Comparison of ENCODE assay signal across 8 cellular contexts in the genomic region with DNA sequence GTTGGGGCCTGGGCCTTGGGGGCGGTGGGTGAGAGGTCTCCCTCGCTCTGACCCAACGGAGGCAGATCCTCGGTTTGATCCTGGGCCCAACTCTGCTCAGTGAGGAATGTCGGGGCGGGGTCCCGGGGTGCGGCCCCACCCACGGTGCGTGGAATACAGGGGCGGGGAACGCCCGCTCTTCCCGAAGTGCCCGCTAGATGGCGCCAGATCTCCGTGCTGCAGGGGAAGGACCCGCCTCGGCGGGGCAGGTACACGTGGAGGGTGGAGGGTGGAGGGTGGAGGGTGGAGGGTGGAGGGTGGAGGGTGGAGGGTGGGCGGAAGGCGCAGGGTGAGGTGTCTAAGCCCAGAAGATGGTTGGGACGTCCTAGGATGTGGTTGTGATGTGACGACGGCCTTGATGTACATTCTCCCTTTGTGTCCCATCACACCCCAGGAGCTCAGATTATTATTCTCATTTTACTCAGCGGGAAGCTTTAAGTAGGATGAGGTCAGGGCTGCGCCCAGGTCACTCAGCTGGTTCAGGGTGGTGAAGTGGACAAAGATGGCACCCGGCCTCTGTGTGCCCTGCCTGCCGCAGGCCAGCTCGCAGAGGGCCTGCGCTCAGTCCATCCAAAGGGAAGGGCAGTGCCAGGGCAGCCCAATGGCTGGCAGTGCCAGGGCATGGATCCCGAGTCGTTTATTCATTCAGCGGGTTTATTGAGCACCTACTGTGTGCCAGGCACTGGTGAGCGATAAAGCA. TPM values are rescaled to one million over a fixed set of nuclear protein-coding genes. Genes with fewer than 3 reads are reported as not detected.
DNase-seq lines count a peak whose midpoint lies in the region; ATAC-seq and TF ChIP-seq lines count a peak whose summit lies in the region.

No MANE protein-coding gene starts in this region.

- H2AFZ ChIP-seq in PC-3 (ENCODE audit: low read length) (peak overlapping the region; percentile 90), fibroblast of lung (ENCODE audit: low read length) (no peak overlapping the region)

- CTCF ChIA-PET in CD4-positive, alpha-beta memory T cell (lab: Charles Lee; ENCODE audit: partially characterized antibody): interaction anchor here (0.6 to 4.6 kb wide), 21 partner anchors 8 to 769 kb away, joined by 3 to 36 read pairs (median 5); a partner anchor contains a TSS
- CTCF ChIA-PET in PC-3 (lab: Charles Lee): interaction anchor here (0.6 to 1.6 kb wide), 6 partner anchors 38 to 212 kb away, joined by 3 to 7 read pairs (median 5); no protein-coding TSS in a partner anchor

- intact Hi-C loops in CD4-positive, alpha-beta memory T cell (cut with micrococcal nuclease): loop anchor here (1.0 to 10.0 kb wide), 8 partner anchors 10 to 696 kb away; a partner anchor contains a TSS
- intact Hi-C loops in PC-3 (cut with micrococcal nuclease): loop anchor here (1.0 to 2.0 kb wide), 3 partner anchors 64 to 198 kb away; no protein-coding TSS in a partner anchor

- peak; percentile 82 to 86 (median 82) for DNase-seq in CD4-positive, alpha-beta memory T cell
- DNase-seq in PC-3 (peak; percentile 90), fibroblast of lung (ENCODE audit: low read depth in 2 of 2) (peak; percentile 36 to 48), nucleus accumbens (lab: John Stamatoyannopoulos, UW) (peak in 50 of 56 donors; percentile 13 to 87 (median 60)), suprapubic skin (ENCODE audit: low spot score in 2 of 2) (peak; percentile 89 to 91)
- DNase-seq in activated T-cell treated with anti-CD3 and anti-CD28 coated beads, Interleukin-2, amount 50 U/mL, for 72 hours: peak; percentile 85 to 93

- H3K9me2 ChIP-seq in PC-3 (replicated peaks; ENCODE audit: low read length): no peaks in the 10 kb centered on the region

- peak; percentile 60 for TF ChIP-seq CTCF in PC-3 (conservative IDR thresholded peaks at IDR 0.05; ENCODE audit: low read depth, low read length)
- TF ChIP-seq CTCF in fibroblast of lung (conservative IDR thresholded peaks at IDR 0.05 in 1 of 2, IDR thresholded peaks at IDR 0.05 in 1 of 2; ENCODE audit: low read depth in 1 of 2, low read length in 2 of 2): peak; percentile 59 to 63
- peak; percentile 62 to 92 for TF ChIP-seq CTCF in suprapubic skin (IDR thresholded peaks at IDR 0.05)

- H4K20me1 ChIP-seq in PC-3 (ENCODE audit: low read length): no peaks in the 10 kb centered on the region
- H4K20me1 ChIP-seq in fibroblast of lung (ENCODE audit: control insufficient read depth, extremely low read depth, insufficient read depth, low read length): no peaks in the 10 kb centered on the region

- peak overlapping the region in 5 of 8 donors; percentile 29 to 72 (median 49) for H3K4me3 Mint-ChIP-seq in CD4-positive, alpha-beta memory T cell
- peak overlapping the region; percentile 21 to 64 for H3K4me3 Mint-ChIP-seq in activated T-cell treated with anti-CD3 and anti-CD28 coated beads, Interleukin-2, amount 50 U/mL, for 72 hours

- peaks cover 19% of the 10 kb centered on the region for H3K4me1 ChIP-seq in CD4-positive, alpha-beta memory T cell (ENCODE audit: insufficient read depth, low read length)
- no peaks in the 10 kb centered on the region; the same call in 1 of the 2 replicates for H3K4me1 ChIP-seq in PC-3 (ENCODE audit: insufficient read depth, low read length)
- H3K4me1 ChIP-seq in fibroblast of lung (ENCODE audit: control insufficient read depth, extremely low read depth, insufficient read depth, low read length): peaks cover 7% of the 10 kb centered on the region
- H3K4me1 ChIP-seq in suprapubic skin: peaks cover 14% of the 10 kb centered on the region

- ATAC-seq in GM19395 (IDR thresholded peaks at IDR 0.05; ENCODE audit: unreplicated experiment) (peak; percentile 64), HG03565 (IDR thresholded peaks at IDR 0.05; ENCODE audit: unreplicated experiment) (peak; percentile 53), PC-3 (peak; percentile 95)
- ATAC-seq in activated T-cell treated with anti-CD3 and anti-CD28 coated beads, Interleukin-2, amount 50 U/mL, for 72 hours (replicated peaks in 1 of 2): peak; percentile 90 to 95

- peaks cover 12 to 29% (median 21%) of the 10 kb centered on the region in 4 donors for H3K4me1 Mint-ChIP-seq in CD4-positive, alpha-beta memory T cell
- H3K4me1 Mint-ChIP-seq in activated T-cell treated with anti-CD3 and anti-CD28 coated beads, Interleukin-2, amount 50 U/mL, for 72 hours (ENCODE audit: low read depth): peaks cover 32% of the 10 kb centered on the region

- no peaks in the 10 kb centered on the region for H3K27me3 Mint-ChIP-seq in CD4-positive, alpha-beta memory T cell
- H3K27me3 Mint-ChIP-seq in activated T-cell treated with anti-CD3 and anti-CD28 coated beads, Interleukin-2, amount 50 U/mL, for 72 hours (ENCODE audit: low read depth): no peaks in the 10 kb centered on the region

- no peaks in the 10 kb centered on the region for H3K27me3 ChIP-seq in CD4-positive, alpha-beta memory T cell (ENCODE audit: insufficient read depth, low read length)
- H3K27me3 ChIP-seq in PC-3 (ENCODE audit: low read length) (no peaks in the 10 kb centered on the region), fibroblast of lung (ENCODE audit: control insufficient read depth, insufficient read depth, low read length) (no peaks in the 10 kb centered on the region), suprapubic skin (no peaks in the 10 kb centered on the region)

- BruUV-seq in PC-3 (replicated peaks; lab: Mats Ljungman, UMichigan): no TSS peak

- H3K4me2 ChIP-seq in PC-3 (ENCODE audit: low read length): peak overlapping the region; percentile 70
- peak overlapping the region; percentile 59 for H3K4me2 ChIP-seq in fibroblast of lung (ENCODE audit: extremely low read depth, insufficient read depth, low read length)

- no peaks in the 10 kb centered on the region for H3K36me3 Mint-ChIP-seq in CD4-positive, alpha-beta memory T cell
- no peaks in the 10 kb centered on the region for H3K36me3 Mint-ChIP-seq in activated T-cell treated with anti-CD3 and anti-CD28 coated beads, Interleukin-2, amount 50 U/mL, for 72 hours (ENCODE audit: insufficient read depth in 2 of 2)

- no peak overlapping the region for H3K27ac ChIP-seq in CD4-positive, alpha-beta memory T cell (ENCODE audit: low read depth, low read length)
- H3K27ac ChIP-seq in PC-3 (ENCODE audit: low read length) (no peak overlapping the region), fibroblast of lung (ENCODE audit: insufficient read depth, low read length) (no peak overlapping the region), suprapubic skin (no peak overlapping the region)

- H3K9ac ChIP-seq in PC-3 (ENCODE audit: low read length): peak overlapping the region; percentile 20; the same call in 1 of the 2 replicates
- H3K9ac ChIP-seq in fibroblast of lung (ENCODE audit: insufficient read depth, low read length): no peak overlapping the region

- peak overlapping the region; percentile 52 to 88 (median 70) for H3K27ac Mint-ChIP-seq in CD4-positive, alpha-beta memory T cell
- no peak overlapping the region for H3K27ac Mint-ChIP-seq in activated T-cell treated with anti-CD3 and anti-CD28 coated beads, Interleukin-2, amount 50 U/mL, for 72 hours

- no peaks in the 10 kb centered on the region for H3K9me3 Mint-ChIP-seq in CD4-positive, alpha-beta memory T cell
- no peaks in the 10 kb centered on the region for H3K9me3 Mint-ChIP-seq in activated T-cell treated with anti-CD3 and anti-CD28 coated beads, Interleukin-2, amount 50 U/mL, for 72 hours

- no peaks in the 10 kb centered on the region for H3K9me3 ChIP-seq in CD4-positive, alpha-beta memory T cell (ENCODE audit: control insufficient read depth in 1 of 2, low read length in 2 of 2)
- H3K9me3 ChIP-seq in PC-3 (ENCODE audit: low read length): no peaks in the 10 kb centered on the region
- H3K9me3 ChIP-seq in fibroblast of lung (ENCODE audit: control insufficient read depth, insufficient read depth, low read depth, low read length): no peaks in the 10 kb centered on the region
- no peaks in the 10 kb centered on the region for H3K9me3 ChIP-seq in suprapubic skin

- POLR2A ChIA-PET in CD4-positive, alpha-beta memory T cell (lab: Charles Lee; ENCODE audit: partially characterized antibody): interaction anchor here (1.8 kb wide), 1 partner anchor 10 kb away, joined by 8 read pairs; a partner anchor contains a TSS
- POLR2A ChIA-PET in PC-3 (lab: Charles Lee; ENCODE audit: unreplicated experiment): no interaction called here

- H3K36me3 ChIP-seq in CD4-positive, alpha-beta memory T cell (ENCODE audit: insufficient read depth, low read length): no peaks in the 10 kb centered on the region
- H3K36me3 ChIP-seq in PC-3 (ENCODE audit: low read depth, low read length) (no peaks in the 10 kb centered on the region), fibroblast of lung (ENCODE audit: control insufficient read depth, insufficient read depth, low read length) (no peaks in the 10 kb centered on the region), suprapubic skin (no peaks in the 10 kb centered on the region)

- no peak for TF ChIP-seq EP300 in suprapubic skin (IDR thresholded peaks at IDR 0.05)

- H3K79me2 ChIP-seq in PC-3 (ENCODE audit: low read length): no peaks in the 10 kb centered on the region
- no peaks in the 10 kb centered on the region for H3K79me2 ChIP-seq in fibroblast of lung (ENCODE audit: control insufficient read depth, insufficient read depth, low read length)

- no peak for TF ChIP-seq POLR2A in suprapubic skin (IDR thresholded peaks at IDR 0.05)

- H3F3A ChIP-seq in PC-3 (ENCODE audit: low read length, unreplicated experiment): no peaks in the 10 kb centered on the region

- no peak overlapping the region for H3K4me3 ChIP-seq in CD4-positive, alpha-beta memory T cell (ENCODE audit: low read length in 2 of 2)
- H3K4me3 ChIP-seq in PC-3 (ENCODE audit: low read length): no peak overlapping the region
- peak overlapping the region in 1 of 4 experiments; percentile 33 for H3K4me3 ChIP-seq in fibroblast of lung (replicated peaks in 1 of 4; ENCODE audit: control extremely low read depth in 1 of 4, insufficient read depth in 1 of 4, low read depth in 3 of 4, low read length in 4 of 4)
- H3K4me3 ChIP-seq in suprapubic skin: no peak overlapping the region

- WGBS in suprapubic skin: 16% methylated on average over 35 of the region's 36 CpGs

RNA-seq across cellular contexts. Expression of a gene that starts 9.4 kb away (rescaled TPM):
- 1,000 to 10,000 TPM; 5,260 to 5,575 TPM for total RNA-seq in CD4-positive, alpha-beta memory T cell
- 1,000 to 10,000 TPM; 7,865 to 9,996 TPM for polyA plus RNA-seq in CD4-positive, alpha-beta memory T cell
- 2,005 and 2,031 TPM in 2 replicates for total RNA-seq in PC-3 (2014; rRNA removed)
- total RNA-seq in activated T-cell treated with anti-CD3 and anti-CD28 coated beads, Interleukin-2, amount 50 U/mL, for 72 hours: 1,000 to 10,000 TPM; 2,954 to 3,917 TPM
- 1,962 and 4,466 TPM in 2 replicates for total RNA-seq in fibroblast of lung
- 5,623 and 6,025 TPM in 2 replicates for polyA plus RNA-seq in fibroblast of lung
- polyA plus RNA-seq in fibroblast of lung (2012): 3,434 and 3,467 TPM in 2 replicates
- polyA minus RNA-seq in fibroblast of lung (ENCODE audit: low replicate concordance): 1,117 and 1,370 TPM in 2 replicates
- total RNA-seq in suprapubic skin: 1,000 to 10,000 TPM; 1,684 to 3,537 (median 3,314) TPM

RNA-seq across cellular contexts. Expression of a gene that starts 46.3 kb away (rescaled TPM):
- 100 to 1,000 TPM; 178 to 181 TPM for total RNA-seq in CD4-positive, alpha-beta memory T cell
- polyA plus RNA-seq in CD4-positive, alpha-beta memory T cell: 100 to 1,000 TPM; 295 to 703 TPM
- 0.22 and 0.52 TPM in 2 replicates for total RNA-seq in PC-3 (2014; rRNA removed)
- 100 to 1,000 TPM; 363 to 455 TPM for total RNA-seq in activated T-cell treated with anti-CD3 and anti-CD28 coated beads, Interleukin-2, amount 50 U/mL, for 72 hours
- total RNA-seq in fibroblast of lung: 3.9 and 5.9 TPM in 2 replicates
- 1.3 and 1.8 TPM in 2 replicates for polyA plus RNA-seq in fibroblast of lung
- 2.0 and 2.7 TPM in 2 replicates for polyA plus RNA-seq in fibroblast of lung (2012)
- polyA minus RNA-seq in fibroblast of lung (ENCODE audit: low replicate concordance): 2.0 TPM in 1 of 2 replicates, not detected in the other
- 1,000 to 10,000 TPM in 1 of 4 donors, 100 to 1,000 TPM in 3; 433 to 1,002 (median 776) TPM for total RNA-seq in suprapubic skin

RNA-seq across cellular contexts. Expression of a gene that starts 48.9 kb away (rescaled TPM):
- total RNA-seq in CD4-positive, alpha-beta memory T cell: under 1 TPM; 0.35 to 0.64 TPM
- under 1 TPM in 1 of 2 donors, not detected in 1; 0.29 TPM for polyA plus RNA-seq in CD4-positive, alpha-beta memory T cell
- total RNA-seq in PC-3 (2014; rRNA removed) (42.6 and 46.1 TPM in 2 replicates), fibroblast of lung (18.2 and 38.5 TPM in 2 replicates), suprapubic skin (100 to 1,000 TPM in 3 of 4 donors, 10 to 100 TPM in 1; 94.6 to 157 (median 134) TPM)
- total RNA-seq in activated T-cell treated with anti-CD3 and anti-CD28 coated beads, Interleukin-2, amount 50 U/mL, for 72 hours: 1 to 10 TPM; 3.4 to 3.5 TPM
- polyA plus RNA-seq in fibroblast of lung: 50.5 and 94.8 TPM in 2 replicates
- polyA plus RNA-seq in fibroblast of lung (2012): 69.9 and 152 TPM in 2 replicates
- polyA minus RNA-seq in fibroblast of lung (ENCODE audit: low replicate concordance): 218 and 448 TPM in 2 replicates

Comparison
In these comparisons a context has a peak if more than half of its experiments do, and no peak if none do; other contexts are left out.
1. RNA of a gene that starts 46.3 kb away (total RNA-seq): 433 to 1,002 TPM in suprapubic skin, 363 to 455 TPM in activated T-cell treated with anti-CD3 and anti-CD28 coated beads, Interleukin-2, amount 50 U/mL, for 72 hours and 178 to 181 TPM in CD4-positive, alpha-beta memory T cell; 3.9 to 5.9 TPM in fibroblast of lung and 0.22 to 0.52 TPM in PC-3; every median in the first group is over 10 times any median in the second.
2. Peak in every context shown above with its lines, with median percentiles within 50 percentile points of each other: DNase-seq, ATAC-seq and CTCF ChIP-seq.